21 cellular contexts compared by ENCODE assay signal in genomic region chrX:135449637-135450550, GRCh38.
"Had no signal": no experiment of that assay in that cellular context is flagged by ENCODE, and none has a peak within 500 bp of the region (broad histone marks: within the 10 kb centered on the region; RNA-seq: fewer than 3 reads in every experiment).

No MANE protein-coding gene starts in this region.

- DNase-seq: KBM-7; MV-4-11; NCI-H1048; NCI-H1105; NCI-H1417; NCI-H1436 treated with DMSO at 0.1 percent for 48 hours; NCI-H1694; NCI-H187 treated with DMSO at 0.1 percent for 48 hours; NCI-H2029 treated with DMSO at 0.1 percent for 48 hours; NCI-H2171 treated with DMSO at 0.1 percent for 48 hours; NCI-H2227 treated with DMSO at 0.1 percent for 48 hours; NCI-H524; NCI-H69; NCI-H774; NK-92 treated with Interleukin-12 subunit alpha and Interleukin-12 subunit beta, amount 100 ng/mL, for 24 hours; PC-3; SHP77; SK-N-SH; SW 1271 had no signal

- ATAC-seq: Panc1, PC-3 had no signal

- H3K27ac ChIP-seq: RWPE1 had no signal

- H3K9me3 ChIP-seq: SK-N-SH had no signal

- H3K9ac ChIP-seq: SK-N-SH had no signal

- H3K4me2 ChIP-seq: SK-N-SH had no signal
